In the genomic region with DNA sequence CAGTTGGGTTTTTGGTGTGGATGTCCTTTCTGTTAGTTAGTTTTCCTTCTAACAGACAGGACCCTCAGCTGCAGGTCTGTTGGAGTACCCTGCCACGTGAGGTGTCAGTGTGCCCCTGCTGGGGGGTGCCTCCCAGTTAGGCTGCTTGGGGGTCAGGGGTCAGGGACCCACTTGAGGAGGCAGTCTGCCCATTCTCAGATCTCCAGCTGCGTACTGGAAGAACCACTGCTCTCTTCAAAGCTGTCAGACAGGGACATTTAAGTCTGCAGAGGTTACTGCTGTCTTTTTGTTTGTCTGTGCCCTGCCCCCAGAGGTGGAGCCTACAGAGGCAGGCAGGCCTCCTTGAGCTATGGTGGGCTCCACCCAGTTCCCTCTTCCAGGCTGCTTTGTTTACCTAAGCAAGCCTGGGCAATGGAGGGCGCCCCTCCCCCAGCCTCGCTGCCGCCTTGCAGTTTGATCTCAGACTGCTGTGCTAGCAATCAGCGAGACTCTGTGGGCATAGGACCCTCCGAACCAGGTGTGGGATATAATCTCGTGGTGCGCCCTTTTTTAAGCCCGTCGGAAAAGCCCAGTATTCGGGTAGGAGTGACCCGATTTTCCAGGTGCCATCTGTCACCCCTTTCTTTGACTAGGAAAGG, we compare ENCODE assay signal across 10 cellular contexts. TPM values are rescaled to one million over a fixed set of nuclear protein-coding genes. Genes with fewer than 3 reads are reported as not detected.
DNase-seq lines count a peak whose midpoint lies in the region; TF ChIP-seq lines count a peak whose summit lies in the region.
"Not testable (repeated sequence)": the region's sequence is repeated elsewhere in the genome, so short reads cannot be mapped to it uniquely, and the experiment has no call there.
"Had no signal": no experiment of that assay in that cellular context is flagged by ENCODE, and none has a peak within 500 bp of the region (broad histone marks: within the 10 kb centered on the region; RNA-seq: fewer than 3 reads in every experiment).

No MANE protein-coding gene starts in this region.

- H3K36me3 ChIP-seq in HEK293 (ENCODE audit: control insufficient read depth in 2 of 2, insufficient read depth in 1 of 2, low read length in 2 of 2), result not testable (repeated sequence)

- peak; percentile 33; the same call in 1 of the 2 replicates for TF ChIP-seq CTCF in HEK293 (tag by site-specific recombination; IDR thresholded peaks at IDR 0.05)
- TF ChIP-seq CTCF in epithelial cell of esophagus (IDR thresholded peaks at IDR 0.05; ENCODE audit: insufficient read depth, low read depth, low read length, missing control alignments), result not testable (repeated sequence)

- not testable (repeated sequence) for H3K27ac ChIP-seq in HEK293 (ENCODE audit: extremely low read depth, low read depth, low read length)

- CTCF ChIA-PET in HEK293 (lab: Yijun Ruan, JAX), result interaction anchor here (0.6 to 1.0 kb wide), 5 partner anchors 10 to 170 kb away, joined by 3 to 4 read pairs (median 3); no protein-coding TSS in a partner anchor

- POLR2A ChIA-PET in HEK293 (lab: Yijun Ruan, JAX), result interaction anchor here (0.6 kb wide), 2 partner anchors 26 to 105 kb away, joined by 3 to 4 read pairs; no protein-coding TSS in a partner anchor

- H3K4me1 ChIP-seq in HEK293 (ENCODE audit: control insufficient read depth, insufficient read depth, low read length), result not testable (repeated sequence)

- DNase-seq in ELF-1 (ENCODE audit: low read depth, low spot score) (peak; percentile 75), NCI-H526 (lab: John Stamatoyannopoulos, UW) (peak; percentile 8 to 24), RPMI7951 (ENCODE audit: low read depth) (peak; percentile 28), epithelial cell of esophagus (ENCODE audit: low read depth) (peak; percentile 17)

- not testable (repeated sequence) for H3K9me3 ChIP-seq in HEK293 (ENCODE audit: control insufficient read depth, insufficient read depth, low read depth, low read length)

- not testable (repeated sequence) for H3K4me3 ChIP-seq in HEK293 (ENCODE audit: low read depth, low read length); epithelial cell of esophagus (ENCODE audit: low read length)

TF ChIP-seq in HEK293, 187 proteins besides CTCF, POLR2A, EP300 and RAD21:
- TF ChIP-seq ZNF341 (tag by site-specific recombination; IDR thresholded peaks at IDR 0.05; ENCODE audit: low read depth) (peak; percentile 19; the same call in 1 of the 2 replicates), YY2 (tag by site-specific recombination; IDR thresholded peaks at IDR 0.05) (0 out of 2 replicates have a peak, but pooled peaks have one; percentile 48), ZBTB17 (tag by site-specific recombination; IDR thresholded peaks at IDR 0.05) (peak; percentile 69), ZBTB8A (tag by site-specific recombination; IDR thresholded peaks at IDR 0.05) (peak; percentile 79), ZFP69B (tag by site-specific recombination; IDR thresholded peaks at IDR 0.05) (peak; percentile 86), GLIS2 (tag by site-specific recombination; IDR thresholded peaks at IDR 0.05) (peak; percentile 60), KLF1 (tag by site-specific recombination; IDR thresholded peaks at IDR 0.05) (peak; percentile 66), ZNF335 (tag by site-specific recombination; conservative IDR thresholded peaks at IDR 0.05) (peak; percentile 20; the same call in 1 of the 2 replicates), IKZF3 (tag by site-specific recombination; IDR thresholded peaks at IDR 0.05) (peak; percentile 59), GLIS1 (tag by site-specific recombination; IDR thresholded peaks at IDR 0.05) (peak; percentile 55), ZBTB48 (tag by site-specific recombination; IDR thresholded peaks at IDR 0.05) (peak; percentile 78; the same call in 1 of the 2 replicates), FEZF1 (tag by site-specific recombination; IDR thresholded peaks at IDR 0.05) (peak; percentile 28), ZNF561 (tag by site-specific recombination; IDR thresholded peaks at IDR 0.05; ENCODE audit: borderline replicate concordance) (peak; percentile 47; the same call in 1 of the 2 replicates)
- TF ChIP-seq, protein P1, sequence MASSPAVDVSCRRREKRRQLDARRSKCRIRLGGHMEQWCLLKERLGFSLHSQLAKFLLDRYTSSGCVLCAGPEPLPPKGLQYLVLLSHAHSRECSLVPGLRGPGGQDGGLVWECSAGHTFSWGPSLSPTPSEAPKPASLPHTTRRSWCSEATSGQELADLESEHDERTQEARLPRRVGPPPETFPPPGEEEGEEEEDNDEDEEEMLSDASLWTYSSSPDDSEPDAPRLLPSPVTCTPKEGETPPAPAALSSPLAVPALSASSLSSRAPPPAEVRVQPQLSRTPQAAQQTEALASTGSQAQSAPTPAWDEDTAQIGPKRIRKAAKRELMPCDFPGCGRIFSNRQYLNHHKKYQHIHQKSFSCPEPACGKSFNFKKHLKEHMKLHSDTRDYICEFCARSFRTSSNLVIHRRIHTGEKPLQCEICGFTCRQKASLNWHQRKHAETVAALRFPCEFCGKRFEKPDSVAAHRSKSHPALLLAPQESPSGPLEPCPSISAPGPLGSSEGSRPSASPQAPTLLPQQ (tag by site-specific recombination; IDR thresholded peaks at IDR 0.05), result peak; percentile 76
- TF ChIP-seq, protein P2, sequence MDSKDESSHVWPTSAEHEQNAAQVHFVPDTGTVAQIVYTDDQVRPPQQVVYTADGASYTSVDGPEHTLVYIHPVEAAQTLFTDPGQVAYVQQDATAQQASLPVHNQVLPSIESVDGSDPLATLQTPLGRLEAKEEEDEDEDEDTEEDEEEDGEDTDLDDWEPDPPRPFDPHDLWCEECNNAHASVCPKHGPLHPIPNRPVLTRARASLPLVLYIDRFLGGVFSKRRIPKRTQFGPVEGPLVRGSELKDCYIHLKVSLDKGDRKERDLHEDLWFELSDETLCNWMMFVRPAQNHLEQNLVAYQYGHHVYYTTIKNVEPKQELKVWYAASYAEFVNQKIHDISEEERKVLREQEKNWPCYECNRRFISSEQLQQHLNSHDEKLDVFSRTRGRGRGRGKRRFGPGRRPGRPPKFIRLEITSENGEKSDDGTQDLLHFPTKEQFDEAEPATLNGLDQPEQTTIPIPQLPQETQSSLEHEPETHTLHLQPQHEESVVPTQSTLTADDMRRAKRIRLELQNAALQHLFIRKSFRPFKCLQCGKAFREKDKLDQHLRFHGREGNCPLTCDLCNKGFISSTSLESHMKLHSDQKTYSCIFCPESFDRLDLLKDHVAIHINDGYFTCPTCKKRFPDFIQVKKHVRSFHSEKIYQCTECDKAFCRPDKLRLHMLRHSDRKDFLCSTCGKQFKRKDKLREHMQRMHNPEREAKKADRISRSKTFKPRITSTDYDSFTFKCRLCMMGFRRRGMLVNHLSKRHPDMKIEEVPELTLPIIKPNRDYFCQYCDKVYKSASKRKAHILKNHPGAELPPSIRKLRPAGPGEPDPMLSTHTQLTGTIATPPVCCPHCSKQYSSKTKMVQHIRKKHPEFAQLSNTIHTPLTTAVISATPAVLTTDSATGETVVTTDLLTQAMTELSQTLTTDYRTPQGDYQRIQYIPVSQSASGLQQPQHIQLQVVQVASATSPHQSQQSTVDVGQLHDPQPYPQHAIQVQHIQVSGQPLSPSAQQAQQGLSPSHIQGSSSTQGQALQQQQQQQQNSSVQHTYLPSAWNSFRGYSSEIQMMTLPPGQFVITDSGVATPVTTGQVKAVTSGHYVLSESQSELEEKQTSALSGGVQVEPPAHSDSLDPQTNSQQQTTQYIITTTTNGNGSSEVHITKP (tag by site-specific recombination; IDR thresholded peaks at IDR 0.05), result 0 out of 2 replicates have a peak, but pooled peaks have one; percentile 7
- TF ChIP-seq, protein P3, sequence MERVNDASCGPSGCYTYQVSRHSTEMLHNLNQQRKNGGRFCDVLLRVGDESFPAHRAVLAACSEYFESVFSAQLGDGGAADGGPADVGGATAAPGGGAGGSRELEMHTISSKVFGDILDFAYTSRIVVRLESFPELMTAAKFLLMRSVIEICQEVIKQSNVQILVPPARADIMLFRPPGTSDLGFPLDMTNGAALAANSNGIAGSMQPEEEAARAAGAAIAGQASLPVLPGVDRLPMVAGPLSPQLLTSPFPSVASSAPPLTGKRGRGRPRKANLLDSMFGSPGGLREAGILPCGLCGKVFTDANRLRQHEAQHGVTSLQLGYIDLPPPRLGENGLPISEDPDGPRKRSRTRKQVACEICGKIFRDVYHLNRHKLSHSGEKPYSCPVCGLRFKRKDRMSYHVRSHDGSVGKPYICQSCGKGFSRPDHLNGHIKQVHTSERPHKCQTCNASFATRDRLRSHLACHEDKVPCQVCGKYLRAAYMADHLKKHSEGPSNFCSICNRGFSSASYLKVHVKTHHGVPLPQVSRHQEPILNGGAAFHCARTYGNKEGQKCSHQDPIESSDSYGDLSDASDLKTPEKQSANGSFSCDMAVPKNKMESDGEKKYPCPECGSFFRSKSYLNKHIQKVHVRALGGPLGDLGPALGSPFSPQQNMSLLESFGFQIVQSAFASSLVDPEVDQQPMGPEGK (tag by site-specific recombination; IDR thresholded peaks at IDR 0.05), result peak; percentile 27; the same call in 1 of the 2 replicates

RNA-seq across cellular contexts. Expression of a gene that starts 22.0 kb away (rescaled TPM):
- total RNA-seq in RPMI7951 (2014; rRNA removed; shearing (Covaris generic)), result 1.1 and 1.4 TPM in 2 replicates
- total RNA-seq: B cell; Caco-2; CD4-positive, alpha-beta T cell; CD8-positive, alpha-beta T cell; GM12878 had no signal

RNA-seq across cellular contexts. Expression of a gene that starts 41.9 kb away (rescaled TPM):
- total RNA-seq in RPMI7951 (2014; rRNA removed; shearing (Covaris generic)), result 3.3 and 4.6 TPM in 2 replicates
- total RNA-seq: B cell; Caco-2; CD4-positive, alpha-beta T cell; CD8-positive, alpha-beta T cell; GM12878 had no signal

Comparison
In these comparisons a context has a peak if more than half of its experiments do, and no peak if none do; other contexts are left out.
1. DNase-seq: peak in every context shown above with its lines; median percentile 75 in ELF-1; 28 in RPMI7951; 17 in epithelial cell of esophagus; 16 in NCI-H526.